In the genomic region with DNA sequence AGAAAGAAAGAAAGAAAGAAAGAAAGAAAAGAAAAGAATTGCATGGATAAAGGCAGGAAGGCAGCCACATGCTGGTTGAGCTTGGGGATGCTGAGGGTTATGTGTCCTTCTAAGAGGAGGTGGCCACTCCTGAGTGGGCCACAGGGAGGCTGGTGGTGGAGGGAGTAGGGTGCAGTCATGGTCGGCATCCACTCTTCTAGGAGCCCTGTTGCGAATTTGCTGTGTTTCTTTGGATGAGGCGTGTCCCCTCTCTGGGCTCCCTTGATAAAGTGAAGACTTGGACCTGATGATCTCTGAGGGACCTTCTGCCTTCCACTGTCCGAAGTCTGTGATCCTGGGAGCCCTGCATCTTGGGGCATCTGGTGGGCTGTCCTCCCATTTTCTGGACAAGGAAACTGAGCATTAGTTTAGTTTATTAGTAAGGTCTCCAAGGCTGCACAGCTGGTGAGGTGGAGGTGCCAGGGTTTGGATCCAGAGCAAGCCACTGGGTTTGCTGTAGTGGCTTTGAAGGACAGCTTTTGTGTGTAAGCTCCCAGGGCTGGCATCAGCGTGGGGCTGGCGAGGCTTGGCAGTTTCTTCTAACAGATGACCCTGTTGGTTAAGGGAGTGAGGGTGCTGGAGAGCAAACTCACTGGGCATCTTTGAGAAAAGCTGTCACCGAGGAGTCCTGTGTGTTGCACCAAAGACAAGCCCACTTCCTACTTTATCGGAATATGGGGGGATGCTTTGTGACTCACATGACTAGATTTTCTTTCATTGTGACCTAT, we compare ENCODE assay signal across 19 cellular contexts. TPM values are rescaled to one million over a fixed set of nuclear protein-coding genes. Genes with fewer than 3 reads are reported as not detected.
A peak's percentile ranks its signal among the peaks of the same experiment; 100 is the strongest.
DNase-seq lines count a peak whose midpoint lies in the region; ATAC-seq, FAIRE-seq and TF ChIP-seq lines count a peak whose summit lies in the region.
"Had no signal": no experiment of that assay in that cellular context is flagged by ENCODE, and none has a peak within 500 bp of the region (broad histone marks: within the 10 kb centered on the region; RNA-seq: fewer than 3 reads in every experiment).

No MANE protein-coding gene starts in this region.

- H3K36me3 ChIP-seq in right atrium auricular region = no peaks in the 10 kb centered on the region
- no peaks in the 10 kb centered on the region for H3K36me3 ChIP-seq in left ventricle myocardium inferior
- no peaks in the 10 kb centered on the region for H3K36me3 ChIP-seq in kidney (ENCODE audit: control insufficient read depth in 1 of 2, insufficient read depth in 2 of 2, low read length in 2 of 2)

- no peak overlapping the region for H3K27ac ChIP-seq in right atrium auricular region
- H3K27ac ChIP-seq in left ventricle myocardium inferior (replicated peaks) = no peak overlapping the region
- no peak overlapping the region for H3K27ac ChIP-seq in kidney (ENCODE audit: low read depth in 2 of 2, low read length in 2 of 2)

- H3K9me3 ChIP-seq in right atrium auricular region (no peaks in the 10 kb centered on the region), left ventricle myocardium inferior (replicated peaks) (no peaks in the 10 kb centered on the region), kidney (ENCODE audit: control insufficient read depth in 1 of 2, low read length in 2 of 2) (no peaks in the 10 kb centered on the region)

- intact Hi-C loops in left ventricle myocardium inferior (cut with micrococcal nuclease) (no loop called here), kidney (cut with DNase I) (no loop called here)

- no peak overlapping the region for H3K9ac ChIP-seq in kidney (ENCODE audit: low read length in 2 of 2)

- H3K4me1 ChIP-seq in right atrium auricular region (peaks cover 0 to 15% of the 10 kb centered on the region in 2 donors), left ventricle myocardium inferior (peaks cover 13% of the 10 kb centered on the region), kidney (ENCODE audit: control insufficient read depth in 1 of 2, insufficient read depth in 1 of 2, low read depth in 1 of 2, low read length in 2 of 2) (peaks cover 0 to 2% of the 10 kb centered on the region in 2 donors)

- peak; percentile 44 for DNase-seq in right atrium auricular region (ENCODE audit: low spot score)
- no peak for DNase-seq in left ventricle myocardium inferior
- peak; percentile 9 for DNase-seq in GM20000 (ENCODE audit: low spot score)
- peak; percentile 29 for DNase-seq in kidney
- DNase-seq in NK-92 (lab: John Stamatoyannopoulos, UW; ENCODE audit: unreplicated experiment) = no peak
- DNase-seq: DMS79 treated with DMSO at 0.1 percent for 48 hours, H9, MV-4-11, NCI-H187, NCI-H226, NCI-H524, NCI-H82, PC-3, RPMI8226, SIG-M5 had no signal

- FAIRE-seq in kidney (lab: Jason Lieb, UNC) = no peak
- FAIRE-seq: K562 had no signal

- TF ChIP-seq CTCF in right atrium auricular region (IDR thresholded peaks at IDR 0.05) (no peak), left ventricle myocardium inferior (IDR thresholded peaks at IDR 0.05; ENCODE audit: borderline replicate concordance) (no peak), GM20000 (IDR thresholded peaks at IDR 0.05; ENCODE audit: extremely low read depth, missing control alignments) (no peak), kidney (IDR thresholded peaks at IDR 0.05; ENCODE audit: borderline replicate concordance, extremely low read depth, insufficient read depth) (no peak)

- no peak for ATAC-seq in GM18861 (IDR thresholded peaks at IDR 0.05; ENCODE audit: unreplicated experiment)
- no peak for ATAC-seq in HG02623 (IDR thresholded peaks at IDR 0.05; ENCODE audit: unreplicated experiment)
- ATAC-seq: K562, PC-3, SK-N-SH treated with all-trans-retinoic acid at 6 μM for 48 hours had no signal

- H3K27me3 ChIP-seq in right atrium auricular region = peaks cover 0 to 21% of the 10 kb centered on the region in 2 donors
- H3K27me3 ChIP-seq in left ventricle myocardium inferior (ENCODE audit: low read depth) = peaks cover 89% of the 10 kb centered on the region

- H3K4me3 ChIP-seq in right atrium auricular region = no peak overlapping the region
- no peak overlapping the region for H3K4me3 ChIP-seq in left ventricle myocardium inferior
- H3K4me3 ChIP-seq in kidney (ENCODE audit: low read length in 2 of 2) = no peak overlapping the region
- H3K4me3 ChIP-seq: K562 had no signal

RNA-seq across cellular contexts. Expression of gene DLGAP4, which starts 4.3 kb away (rescaled TPM):
- total RNA-seq in right atrium auricular region (10 to 100 TPM; 30.0 to 50.2 TPM), left ventricle myocardium inferior (51.7 TPM), kidney (62.4 TPM)
- 19.6 TPM for polyA plus RNA-seq in kidney (ENCODE audit: insufficient read depth, low read depth, low replicate concordance)

Comparison
In these comparisons a context has a peak if more than half of its experiments do, and no peak if none do; other contexts are left out.
1. DNase-seq: peak in right atrium auricular region (single experiment), GM20000 (single experiment) and kidney (single experiment); none in left ventricle myocardium inferior (single experiment) and NK-92 (single experiment).